In the genomic region with DNA sequence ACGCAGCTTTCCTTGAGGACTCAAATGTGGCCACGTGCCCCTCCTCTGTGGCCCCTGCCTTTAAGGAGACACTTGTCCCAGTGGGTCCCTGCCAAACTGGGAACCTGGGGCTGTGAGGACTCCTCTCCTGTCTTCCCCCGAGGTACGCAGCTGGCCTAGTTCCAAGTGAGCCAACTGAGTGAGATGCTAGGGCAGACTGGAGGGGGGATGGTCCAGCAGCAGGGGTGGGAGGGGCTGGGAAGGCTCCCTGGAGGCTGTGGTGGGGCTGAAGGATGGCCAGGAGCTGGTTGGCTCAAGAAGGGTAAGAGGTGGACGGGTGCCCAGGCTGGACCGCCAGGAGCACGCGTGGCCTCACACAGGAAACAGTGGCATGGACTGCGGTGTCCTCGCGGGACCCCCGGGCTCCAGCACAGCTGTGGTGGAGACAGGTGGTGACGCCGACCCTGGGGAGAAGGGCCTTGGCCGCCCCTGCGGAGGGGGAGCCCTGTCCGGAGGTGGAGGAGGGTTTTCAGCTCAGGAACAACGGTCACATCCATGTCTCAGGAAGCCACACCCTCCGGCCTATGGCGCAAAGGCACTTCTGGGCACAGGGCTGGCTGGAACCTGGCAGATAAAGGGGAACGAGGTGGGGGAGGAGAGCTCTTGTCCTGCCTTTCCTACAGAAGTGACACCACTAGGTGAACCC, we compare ENCODE assay signal across 9 cellular contexts. TPM values are rescaled to one million over a fixed set of nuclear protein-coding genes. Genes with fewer than 3 reads are reported as not detected.
DNase-seq lines count a peak whose midpoint lies in the region; ATAC-seq and TF ChIP-seq lines count a peak whose summit lies in the region.
"Had no signal": no experiment of that assay in that cellular context is flagged by ENCODE, and none has a peak within 500 bp of the region (broad histone marks: within the 10 kb centered on the region; RNA-seq: fewer than 3 reads in every experiment).

No MANE protein-coding gene starts in this region.

- H3K4me3 Mint-ChIP-seq in T-helper 17 cell, result no peak overlapping the region

- peaks cover 4% of the 10 kb centered on the region for H3K36me3 Mint-ChIP-seq in T-helper 17 cell (ENCODE audit: low read depth)

- peaks cover 31% of the 10 kb centered on the region for H3K4me1 Mint-ChIP-seq in T-helper 17 cell

- H3F3A ChIP-seq in GM23248 (ENCODE audit: insufficient read depth), result peaks cover 46% of the 10 kb centered on the region

- H2AFZ ChIP-seq in GM23248, result no peak overlapping the region

- H3K27ac Mint-ChIP-seq in T-helper 17 cell, result peak overlapping the region; percentile 72

- no peaks in the 10 kb centered on the region for H3K9me2 ChIP-seq in GM23248 (ENCODE audit: insufficient read depth)

- TF ChIP-seq CTCF in cardiac muscle cell (IDR thresholded peaks at IDR 0.05; ENCODE audit: low read depth, low read length), result no peak
- no peak for TF ChIP-seq CTCF in WERI-Rb-1 (IDR thresholded peaks at IDR 0.05; ENCODE audit: low read depth, low read length)

- H4K20me1 ChIP-seq in GM23248 (ENCODE audit: insufficient read depth), result no peaks in the 10 kb centered on the region

- H3K4me2 ChIP-seq in GM23248 (ENCODE audit: unreplicated experiment) (peak overlapping the region; percentile 77), skeletal muscle satellite cell (ENCODE audit: low read length) (peak overlapping the region; percentile 80)

- H3K4me3 ChIP-seq in GM23248, result no peak overlapping the region
- H3K4me3 ChIP-seq in cardiac muscle cell, result no peak overlapping the region
- peak overlapping the region; percentile 49 for H3K4me3 ChIP-seq in skeletal muscle satellite cell (ENCODE audit: low read length)
- H3K4me3 ChIP-seq in WERI-Rb-1 (ENCODE audit: low read depth, low read length), result no peak overlapping the region

- H3K9ac ChIP-seq in GM23248 (peak overlapping the region; percentile 71), skeletal muscle satellite cell (ENCODE audit: low read depth, low read length) (peak overlapping the region; percentile 71)

- in situ Hi-C loops in GM23248 (cut with MboI), result no loop called here

- no peaks in the 10 kb centered on the region for H3K36me3 ChIP-seq in GM23248 (ENCODE audit: low read depth)
- H3K36me3 ChIP-seq in cardiac muscle cell, result peaks cover 8% of the 10 kb centered on the region
- H3K36me3 ChIP-seq in skeletal muscle satellite cell (ENCODE audit: insufficient read depth, low read length), result peaks cover 26% of the 10 kb centered on the region
- peaks cover 38% of the 10 kb centered on the region for H3K36me3 ChIP-seq in WERI-Rb-1

- WGBS in GM23248 (ENCODE audit: low coverage in 1 of 2, low lambda C conversion rate in 2 of 2, missing lambda C conversion rate in 2 of 2), 2 experiments, result 77 to 79% methylated on average over 21 of the region's 21 CpGs

- H3K4me1 ChIP-seq in GM23248 (ENCODE audit: insufficient read depth) (peaks cover 48% of the 10 kb centered on the region), cardiac muscle cell (ENCODE audit: low read depth) (peaks cover 19% of the 10 kb centered on the region), skeletal muscle satellite cell (ENCODE audit: control insufficient read depth, insufficient read depth, low read length) (peaks cover 66% of the 10 kb centered on the region)

- ATAC-seq in T-helper 17 cell (no peak), GM18909 (IDR thresholded peaks at IDR 0.05; ENCODE audit: poor library complexity, unreplicated experiment) (no peak)

- no peaks in the 10 kb centered on the region for H3K27me3 ChIP-seq in GM23248 (replicated peaks; ENCODE audit: insufficient read depth)
- no peaks in the 10 kb centered on the region for H3K27me3 ChIP-seq in cardiac muscle cell
- no peaks in the 10 kb centered on the region for H3K27me3 ChIP-seq in skeletal muscle satellite cell (ENCODE audit: control insufficient read depth, insufficient read depth, low read length)
- H3K27me3 ChIP-seq in WERI-Rb-1 (ENCODE audit: insufficient read depth, low read depth, severe bottlenecking), result no peaks in the 10 kb centered on the region

- DNase-seq in GM23248 (no peak), T-helper 17 cell (no peak), cardiac muscle cell (ENCODE audit: low read depth in 1 of 2, low spot score in 1 of 2) (peak in 1 of 2 donors; percentile 59), WERI-Rb-1 (no peak), COLO668 (lab: John Stamatoyannopoulos, UW; ENCODE audit: unreplicated experiment) (no peak)
- DNase-seq in effector CD4-positive, alpha-beta T cell, result no peak

- H3K27me3 Mint-ChIP-seq in T-helper 17 cell, result no peaks in the 10 kb centered on the region

- peak overlapping the region; percentile 90 for H3K27ac ChIP-seq in GM23248
- peak overlapping the region; percentile 28 for H3K27ac ChIP-seq in cardiac muscle cell
- H3K27ac ChIP-seq in WERI-Rb-1, result no peak overlapping the region
- H3K27ac ChIP-seq: epithelial cell of prostate had no signal

- H3K9me3 ChIP-seq in GM23248 (ENCODE audit: low read depth), result no peaks in the 10 kb centered on the region
- H3K9me3 ChIP-seq in T-helper 17 cell (ENCODE audit: control insufficient read depth, low read length, poor library complexity, severe bottlenecking), result no peaks in the 10 kb centered on the region
- H3K9me3 ChIP-seq in cardiac muscle cell (ENCODE audit: low read depth), result no peaks in the 10 kb centered on the region
- no peaks in the 10 kb centered on the region for H3K9me3 ChIP-seq in skeletal muscle satellite cell (replicated peaks; ENCODE audit: low read length)
- no peaks in the 10 kb centered on the region for H3K9me3 ChIP-seq in WERI-Rb-1 (ENCODE audit: severe bottlenecking)

- H3K79me2 ChIP-seq in GM23248 (ENCODE audit: insufficient read depth), result peaks cover 84% of the 10 kb centered on the region

RNA-seq across cellular contexts. Expression of a gene that starts 45.8 kb away (rescaled TPM):
- total RNA-seq in GM23248 (2014; rRNA removed; shearing (Covaris generic)), result 17.3 and 19.1 TPM in 2 replicates
- polyA plus RNA-seq in GM23248 (2016; fragmentation: Nextera tagmentation; extraction: Ambion mirVana) (13.3 and 14.3 TPM in 2 replicates), cardiac muscle cell (25.7 and 31.1 TPM in 2 replicates)
- total RNA-seq in T-helper 17 cell (10 to 100 TPM; 27.1 to 30.3 TPM), cardiac muscle cell (46.9 and 54.1 TPM in 2 replicates)
- total RNA-seq in skeletal muscle satellite cell (2012; rRNA removed), result 10.9 and 12.2 TPM in 2 replicates
